ENCODE assay signal across 8 cellular contexts in the genomic region with DNA sequence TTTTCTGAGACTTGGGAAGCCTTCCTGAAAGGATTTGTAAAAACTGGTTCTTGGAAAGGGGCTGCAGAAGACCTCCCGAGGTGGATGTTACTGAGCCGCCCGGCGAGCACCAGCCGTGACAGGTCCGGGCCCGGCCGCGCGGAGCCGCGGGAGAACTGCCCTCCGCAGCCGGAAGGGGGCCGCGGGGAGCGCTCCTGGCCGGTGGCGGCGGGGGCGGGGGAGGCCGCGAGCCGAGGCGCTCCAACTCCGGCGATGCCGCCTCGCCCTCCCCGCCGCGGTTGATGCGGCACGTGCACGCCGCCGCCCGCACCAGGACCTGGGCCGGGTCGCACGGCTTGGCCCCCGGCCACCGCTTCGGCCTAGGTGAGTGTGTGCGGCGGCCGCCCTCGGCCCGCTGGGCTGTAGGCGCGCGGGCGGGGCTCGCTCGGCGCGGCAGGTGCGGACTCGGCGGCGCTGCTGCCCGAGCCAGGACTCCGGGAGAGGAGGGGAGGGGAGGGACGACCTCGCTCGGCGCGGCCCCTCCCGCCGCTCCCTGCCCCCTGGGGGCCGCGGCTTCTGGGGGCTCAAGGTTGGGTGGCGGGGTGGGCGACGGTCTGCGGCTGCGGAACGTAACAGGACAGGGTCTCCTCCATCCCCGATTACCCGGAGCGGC. TPM values are rescaled to one million over a fixed set of nuclear protein-coding genes. Genes with fewer than 3 reads are reported as not detected.
DNase-seq lines count a peak whose midpoint lies in the region; ATAC-seq and TF ChIP-seq lines count a peak whose summit lies in the region.

No MANE protein-coding gene starts in this region.

- peak; percentile 47 to 57 for TF ChIP-seq CTCF in left lung (IDR thresholded peaks at IDR 0.05)

- peaks cover 0 to 19% of the 10 kb centered on the region in 2 donors for H3K36me3 ChIP-seq in left lung

- H3K4me3 ChIP-seq in left lung, result peak overlapping the region; percentile 64 to 73

- peaks cover 30% of the 10 kb centered on the region for H3K4me1 Mint-ChIP-seq in activated CD4-positive, alpha-beta T cell treated with anti-CD3 and anti-CD28 coated beads for 36 hours

- H3K4me1 ChIP-seq in left lung, result peaks cover 3 to 13% of the 10 kb centered on the region in 2 donors

- peak overlapping the region; percentile 81 for H3K4me3 Mint-ChIP-seq in activated CD4-positive, alpha-beta T cell treated with anti-CD3 and anti-CD28 coated beads for 36 hours

- H3K27me3 ChIP-seq in left lung, result peaks cover 0 to 25% of the 10 kb centered on the region in 2 donors

- ATAC-seq in HG02763 (IDR thresholded peaks at IDR 0.05; ENCODE audit: unreplicated experiment) (peak; percentile 64), left lung (peak; percentile 64)
- peak; percentile 45 for ATAC-seq in activated CD4-positive, alpha-beta T cell treated with anti-CD3 and anti-CD28 coated beads for 36 hours

- DNase-seq in NCI-H82 (lab: John Stamatoyannopoulos, UW), result peak; percentile 66
- no peak for DNase-seq in NCI-H82 treated with DMSO at 0.1 percent for 48 hours (lab: John Stamatoyannopoulos, UW; ENCODE audit: unreplicated experiment)
- peak; percentile 82 for DNase-seq in NCI-H146 (lab: John Stamatoyannopoulos, UW)
- DNase-seq in activated CD4-positive, alpha-beta T cell treated with anti-CD3 and anti-CD28 coated beads for 36 hours, result peak; percentile 83
- DNase-seq in dedifferentiated amniotic fluid mesenchymal stem cell (ENCODE audit: extremely low spot score), result peak; percentile 44
- DNase-seq in left lung, result peak; percentile 64 to 94
- peak; percentile 55 to 76 for DNase-seq in stimulated activated CD4-positive, alpha-beta T cell treated with anti-CD3 and anti-CD28 coated beads, Interleukin-2, amount 100 ng/mL, for 48 hours

- CTCF ChIA-PET in activated CD4-positive, alpha-beta T cell treated with anti-CD3 and anti-CD28 coated beads for 36 hours (lab: Charles Lee), result interaction anchor here (1.3 to 2.6 kb wide), 2 partner anchors 15 to 24 kb away, joined by 3 to 12 read pairs; no protein-coding TSS in a partner anchor

- peaks cover 52% of the 10 kb centered on the region for H3K36me3 Mint-ChIP-seq in activated CD4-positive, alpha-beta T cell treated with anti-CD3 and anti-CD28 coated beads for 36 hours (ENCODE audit: low read depth)

- peak overlapping the region; percentile 88 to 95 for H3K27ac ChIP-seq in left lung

- POLR2A ChIA-PET in activated CD4-positive, alpha-beta T cell treated with anti-CD3 and anti-CD28 coated beads for 36 hours (lab: Charles Lee), result interaction anchor here (0.9 to 2.1 kb wide), 5 partner anchors 22 to 91 kb away, joined by 3 to 18 read pairs (median 5); no protein-coding TSS in a partner anchor

- H3K9me3 ChIP-seq in left lung, result no peaks in the 10 kb centered on the region

- peak overlapping the region; percentile 90 for H3K27ac Mint-ChIP-seq in activated CD4-positive, alpha-beta T cell treated with anti-CD3 and anti-CD28 coated beads for 36 hours

- peaks cover 5% of the 10 kb centered on the region for H3K27me3 Mint-ChIP-seq in activated CD4-positive, alpha-beta T cell treated with anti-CD3 and anti-CD28 coated beads for 36 hours

- no peaks in the 10 kb centered on the region for H3K9me3 Mint-ChIP-seq in activated CD4-positive, alpha-beta T cell treated with anti-CD3 and anti-CD28 coated beads for 36 hours (ENCODE audit: low read depth)

- intact Hi-C loops in activated CD4-positive, alpha-beta T cell treated with anti-CD3 and anti-CD28 coated beads for 36 hours (cut with DNase I, micrococcal nuclease), result loop anchor here (1.0 to 10.0 kb wide), 16 partner anchors 23 to 1701 kb away; a partner anchor contains a TSS
- intact Hi-C loops in left lung (cut with DNase I), result loop anchor here in 1 of 2 donors (10.0 kb wide), 1 partner anchor 283 kb away; no protein-coding TSS in a partner anchor

RNA-seq across cellular contexts. Expression of a gene that starts 1.7 kb away (rescaled TPM):
- 10 to 100 TPM; 51.2 to 52.0 TPM for total RNA-seq in activated CD4-positive, alpha-beta T cell treated with anti-CD3 and anti-CD28 coated beads for 36 hours
- 10 to 100 TPM; 85.1 to 95.5 TPM for total RNA-seq in left lung
